Comparison of ENCODE assay signal across 8 cellular contexts in the genomic region with DNA sequence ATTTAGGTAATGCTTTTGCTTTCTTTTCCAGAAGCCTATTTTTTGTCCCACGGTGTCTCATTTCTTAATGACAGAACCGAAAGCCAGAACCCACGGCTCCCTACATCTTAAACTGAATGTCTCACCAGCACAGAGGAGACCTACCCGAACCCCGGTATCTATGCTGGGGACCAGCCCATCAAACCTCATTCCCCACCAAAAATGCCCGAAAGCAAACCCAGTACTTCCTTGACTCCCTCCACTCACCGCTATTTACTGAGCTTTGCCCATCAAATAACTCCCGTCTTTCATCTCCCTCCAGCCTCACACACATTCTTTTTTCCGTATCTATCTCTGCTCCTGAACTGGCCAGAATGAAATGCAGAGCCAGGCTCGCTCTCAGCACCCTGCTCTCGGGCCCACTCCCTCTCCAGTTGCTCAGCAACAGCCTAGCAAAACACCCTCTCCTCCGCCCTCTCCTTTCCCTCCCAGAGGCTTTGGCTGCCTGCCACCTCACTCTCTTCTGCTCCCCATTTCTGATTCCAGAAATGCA. TPM values are rescaled to one million over a fixed set of nuclear protein-coding genes. Genes with fewer than 3 reads are reported as not detected.
DNase-seq lines count a peak whose midpoint lies in the region; ATAC-seq and TF ChIP-seq lines count a peak whose summit lies in the region.

No MANE protein-coding gene starts in this region.

- peak; percentile 47 for DNase-seq in ELR (ENCODE audit: low read depth)
- peak; percentile 88 for DNase-seq in NCI-H2029 (lab: John Stamatoyannopoulos, UW)
- DNase-seq in activated T-cell treated with anti-CD3 and anti-CD28 coated beads, Interleukin-2, amount 50 U/mL, for 72 hours: peak; percentile 22 to 39
- peak in 1 of 2 donors; percentile 69 for DNase-seq in foreskin fibroblast
- DNase-seq in activated CD4-positive, CD25-positive, alpha-beta regulatory T cell treated with anti-CD3 and anti-CD28 coated beads, Interleukin-2, amount 50 U/mL, for 72 hours: no peak
- DNase-seq in NOMO-1 treated with dmso at 0.1 percent for 144 hours (lab: John Stamatoyannopoulos, UW; ENCODE audit: unreplicated experiment): no peak
- no peak for DNase-seq in NK-92 (lab: John Stamatoyannopoulos, UW; ENCODE audit: unreplicated experiment)

- ATAC-seq in activated T-cell treated with anti-CD3 and anti-CD28 coated beads, Interleukin-2, amount 50 U/mL, for 72 hours (replicated peaks in 1 of 2): no peak

- H3K27ac Mint-ChIP-seq in activated T-cell treated with anti-CD3 and anti-CD28 coated beads, Interleukin-2, amount 50 U/mL, for 72 hours: no peak overlapping the region
- peak overlapping the region in 2 of 3 experiments; percentile 75 to 83 for H3K27ac Mint-ChIP-seq in nephron

- H3K4me3 ChIP-seq in foreskin fibroblast (ENCODE audit: low read depth in 1 of 2, low read length in 2 of 2): peak overlapping the region; percentile 55 to 72

- H3K4me1 Mint-ChIP-seq in activated T-cell treated with anti-CD3 and anti-CD28 coated beads, Interleukin-2, amount 50 U/mL, for 72 hours (ENCODE audit: low read depth): peaks cover 42% of the 10 kb centered on the region
- peaks cover 45% of the 10 kb centered on the region for H3K4me1 Mint-ChIP-seq in nephron

- no peaks in the 10 kb centered on the region for H3K36me3 Mint-ChIP-seq in activated T-cell treated with anti-CD3 and anti-CD28 coated beads, Interleukin-2, amount 50 U/mL, for 72 hours (ENCODE audit: insufficient read depth in 2 of 2)
- H3K36me3 Mint-ChIP-seq in nephron (ENCODE audit: low read depth): peaks cover 45% of the 10 kb centered on the region

- H3K27me3 Mint-ChIP-seq in activated T-cell treated with anti-CD3 and anti-CD28 coated beads, Interleukin-2, amount 50 U/mL, for 72 hours (ENCODE audit: low read depth): peaks cover 77% of the 10 kb centered on the region
- H3K27me3 Mint-ChIP-seq in nephron (ENCODE audit: low read depth): no peaks in the 10 kb centered on the region

- H3K4me3 Mint-ChIP-seq in activated T-cell treated with anti-CD3 and anti-CD28 coated beads, Interleukin-2, amount 50 U/mL, for 72 hours: peak overlapping the region; percentile 75 to 97
- H3K4me3 Mint-ChIP-seq in nephron: peak overlapping the region; percentile 84 to 89 (median 88)

- no peaks in the 10 kb centered on the region for H3K9me3 Mint-ChIP-seq in activated T-cell treated with anti-CD3 and anti-CD28 coated beads, Interleukin-2, amount 50 U/mL, for 72 hours
- H3K9me3 Mint-ChIP-seq in nephron: no peaks in the 10 kb centered on the region

- TF ChIP-seq CTCF in foreskin fibroblast (IDR thresholded peaks at IDR 0.05; ENCODE audit: low read depth, low read length) (no peak), nephron (IDR thresholded peaks at IDR 0.05; ENCODE audit: unreplicated experiment in 3 of 3) (no peak)

RNA-seq across cellular contexts. Expression of a gene that starts 4.1 kb away (rescaled TPM):
- total RNA-seq in activated T-cell treated with anti-CD3 and anti-CD28 coated beads, Interleukin-2, amount 50 U/mL, for 72 hours: not detected

RNA-seq across cellular contexts. Expression of a gene that starts 58.1 kb away (rescaled TPM):
- total RNA-seq in activated T-cell treated with anti-CD3 and anti-CD28 coated beads, Interleukin-2, amount 50 U/mL, for 72 hours: 1 to 10 TPM; 3.6 to 7.4 TPM

Comparison
In these comparisons a context has a peak if more than half of its experiments do, and no peak if none do; other contexts are left out.
1. DNase-seq: peak in ELR (single experiment), NCI-H2029 (single experiment) and activated T-cell treated with anti-CD3 and anti-CD28 coated beads, Interleukin-2, amount 50 U/mL, for 72 hours (2 of 2); none in activated CD4-positive, CD25-positive, alpha-beta regulatory T cell treated with anti-CD3 and anti-CD28 coated beads, Interleukin-2, amount 50 U/mL, for 72 hours (single experiment), NOMO-1 treated with dmso at 0.1 percent for 144 hours (single experiment) and NK-92 (single experiment).